22 cellular contexts compared by ENCODE assay signal in genomic region chr17:65468321-65468720, GRCh38.
"Had no signal": no experiment of that assay in that cellular context is flagged by ENCODE, and none has a peak within 500 bp of the region (broad histone marks: within the 10 kb centered on the region; RNA-seq: fewer than 3 reads in every experiment).

No MANE protein-coding gene starts in this region.

- H3K9me3 Mint-ChIP-seq: dendritic cell treated with granulocyte-macrophage colony-stimulating factor and Interleukin-4, amounts not matched to agents 40 ng/mL and 50 ng/mL, for 4 days; effector memory CD8-positive, alpha-beta T cell; endodermal cell; memory B cell had no signal

- H3K4me3 Mint-ChIP-seq: dendritic cell treated with granulocyte-macrophage colony-stimulating factor and Interleukin-4, amounts not matched to agents 40 ng/mL and 50 ng/mL, for 4 days; effector memory CD8-positive, alpha-beta T cell; endodermal cell; memory B cell had no signal

- H3K27me3 Mint-ChIP-seq: dendritic cell treated with granulocyte-macrophage colony-stimulating factor and Interleukin-4, amounts not matched to agents 40 ng/mL and 50 ng/mL, for 4 days had no signal

- H3K36me3 ChIP-seq: colonic mucosa, esophagus squamous epithelium, gastrocnemius medialis, heart right ventricle, left lung, lower lobe of right lung had no signal

- H3K27me3 ChIP-seq: colonic mucosa, gastrocnemius medialis, heart right ventricle, left lung had no signal

- H3K36me3 Mint-ChIP-seq: memory B cell had no signal

- H3K4me1 Mint-ChIP-seq: memory B cell had no signal

- H3K4me1 ChIP-seq: colonic mucosa had no signal

- H3K27ac Mint-ChIP-seq: dendritic cell treated with granulocyte-macrophage colony-stimulating factor and Interleukin-4, amounts not matched to agents 40 ng/mL and 50 ng/mL, for 4 days; effector memory CD8-positive, alpha-beta T cell; endodermal cell; memory B cell had no signal

- H3K4me3 ChIP-seq: colonic mucosa, esophagus squamous epithelium, gastrocnemius medialis, heart right ventricle, left lung, lower lobe of right lung had no signal

- H3K9me3 ChIP-seq: colonic mucosa, esophagus squamous epithelium, gastrocnemius medialis, heart right ventricle, left lung, lower lobe of right lung had no signal

- H3K27ac ChIP-seq: colonic mucosa, epithelial cell of prostate, esophagus squamous epithelium, gastrocnemius medialis, heart right ventricle, left lung, lower lobe of right lung had no signal

- DNase-seq: colonic mucosa; cortex of kidney; effector CD8-positive, alpha-beta T cell; effector memory CD8-positive, alpha-beta T cell; endodermal cell; erythroblast; esophagus squamous epithelium; foreskin fibroblast; foreskin melanocyte; gastrocnemius medialis; glutamatergic neuron; heart right ventricle; hippocampal formation; left cardiac atrium; left lung; left ventricle myocardium superior; lower lobe of right lung; mesendoderm; midbrain had no signal
